ENCODE assay signal across 12 cellular contexts in genomic region chr4:2666722-2667247, GRCh38.
DNase-seq lines count a peak whose midpoint lies in the region; ATAC-seq and FAIRE-seq lines count a peak whose summit lies in the region.
"Had no signal": no experiment of that assay in that cellular context is flagged by ENCODE, and none has a peak within 500 bp of the region (broad histone marks: within the 10 kb centered on the region; RNA-seq: fewer than 3 reads in every experiment).

No MANE protein-coding gene starts in this region.

- H3K4me1 ChIP-seq in BLaER1 (peaks cover 58% of the 10 kb centered on the region), aorta (ENCODE audit: control insufficient read depth in 1 of 2, insufficient read depth in 2 of 2, low read length in 2 of 2) (peaks cover 0 to 3% of the 10 kb centered on the region in 2 donors)

- no peak for ATAC-seq in natural killer cell treated with Interleukin-12 subunit alpha and Interleukin-12 subunit beta and Interleukin-15 and Interleukin-18, amount 100 ng/mL, for 72 hours
- ATAC-seq in aorta (ENCODE audit: low FRiP score), result no peak
- no peak for ATAC-seq in GM21367 (IDR thresholded peaks at IDR 0.05; ENCODE audit: unreplicated experiment)
- ATAC-seq in HG02610 (IDR thresholded peaks at IDR 0.05; ENCODE audit: unreplicated experiment), result no peak

- H3K4me3 Mint-ChIP-seq in activated naive CD8-positive, alpha-beta T cell treated with anti-CD3 and anti-CD28 coated beads for 36 hours, result no peak overlapping the region
- peak overlapping the region; percentile 56 for H3K4me3 Mint-ChIP-seq in natural killer cell treated with Interleukin-12 subunit alpha and Interleukin-12 subunit beta and Interleukin-15 and Interleukin-18, amount 100 ng/mL, for 72 hours

- H3K9ac ChIP-seq in BLaER1, result no peak overlapping the region

- intact Hi-C loops in aorta (cut with DNase I), result loop anchor here in 1 of 2 donors (10.0 kb wide), 1 partner anchor 132 kb away; the partner anchor contains the start of gene FAM193A

- FAIRE-seq in GM18507 (lab: Jason Lieb, UNC), result peak; percentile 67

- H3K4me1 Mint-ChIP-seq in activated naive CD8-positive, alpha-beta T cell treated with anti-CD3 and anti-CD28 coated beads for 36 hours, result peaks cover 13% of the 10 kb centered on the region
- peaks cover 35 to 50% of the 10 kb centered on the region in 2 donors for H3K4me1 Mint-ChIP-seq in natural killer cell treated with Interleukin-12 subunit alpha and Interleukin-12 subunit beta and Interleukin-15 and Interleukin-18, amount 100 ng/mL, for 72 hours (ENCODE audit: low read depth in 2 of 2)

- peaks cover 25% of the 10 kb centered on the region for H3K36me3 Mint-ChIP-seq in activated naive CD8-positive, alpha-beta T cell treated with anti-CD3 and anti-CD28 coated beads for 36 hours
- H3K36me3 Mint-ChIP-seq in natural killer cell treated with Interleukin-12 subunit alpha and Interleukin-12 subunit beta and Interleukin-15 and Interleukin-18, amount 100 ng/mL, for 72 hours, result peaks cover 27% of the 10 kb centered on the region

- H3K9me3 ChIP-seq in BLaER1 (no peaks in the 10 kb centered on the region), aorta (ENCODE audit: control insufficient read depth, low read length) (no peaks in the 10 kb centered on the region)

- H3K36me3 ChIP-seq in BLaER1, result peaks cover 55% of the 10 kb centered on the region
- H3K36me3 ChIP-seq in aorta (ENCODE audit: control insufficient read depth in 1 of 2, insufficient read depth in 2 of 2, low read length in 1 of 2), result peaks cover 0 to 4% of the 10 kb centered on the region in 2 donors

- peaks cover 11% of the 10 kb centered on the region; the same call in 1 of the 2 replicates for H4K20me1 ChIP-seq in BLaER1

- H3K27ac ChIP-seq in BLaER1 (no peak overlapping the region), aorta (ENCODE audit: low read depth in 1 of 2, low read length in 2 of 2) (peak overlapping the region in 1 of 2 donors; percentile 20)

- H3K27me3 ChIP-seq in BLaER1, result no peaks in the 10 kb centered on the region
- H3K27me3 ChIP-seq in aorta (ENCODE audit: control insufficient read depth in 1 of 2, insufficient read depth in 2 of 2, low read length in 1 of 2), result no peaks in the 10 kb centered on the region

- WGBS in aorta, 2 donors, result 95 to 96% methylated on average over 2 of the region's 2 CpGs

- H3K4me2 ChIP-seq in BLaER1, result peak overlapping the region; percentile 68

- DNase-seq in GM18507 (ENCODE audit: extremely low spot score, insufficient read length, low read depth), result no peak
- no peak for DNase-seq in activated naive CD8-positive, alpha-beta T cell treated with anti-CD3 and anti-CD28 coated beads for 36 hours
- no peak for DNase-seq in natural killer cell treated with Interleukin-12 subunit alpha and Interleukin-12 subunit beta and Interleukin-15 and Interleukin-18, amount 100 ng/mL, for 72 hours (ENCODE audit: low spot score)
- no peak for DNase-seq in aorta
- DNase-seq: islet precursor cell, midbrain, SW 1271 had no signal

- no peaks in the 10 kb centered on the region for H3K9me3 Mint-ChIP-seq in activated naive CD8-positive, alpha-beta T cell treated with anti-CD3 and anti-CD28 coated beads for 36 hours
- H3K9me3 Mint-ChIP-seq in natural killer cell treated with Interleukin-12 subunit alpha and Interleukin-12 subunit beta and Interleukin-15 and Interleukin-18, amount 100 ng/mL, for 72 hours, result no peaks in the 10 kb centered on the region
- H3K9me3 Mint-ChIP-seq: activated naive CD4-positive, alpha-beta T cell treated with anti-CD3 and anti-CD28 coated beads, Interleukin-2, amount 50 U/mL, for 72 hours had no signal

- peak overlapping the region; percentile 54 for H3K27ac Mint-ChIP-seq in activated naive CD8-positive, alpha-beta T cell treated with anti-CD3 and anti-CD28 coated beads for 36 hours
- peak overlapping the region; percentile 60 to 74 for H3K27ac Mint-ChIP-seq in natural killer cell treated with Interleukin-12 subunit alpha and Interleukin-12 subunit beta and Interleukin-15 and Interleukin-18, amount 100 ng/mL, for 72 hours
- H3K27ac Mint-ChIP-seq: progenitor cell of endocrine pancreas had no signal

- no peaks in the 10 kb centered on the region for H3K27me3 Mint-ChIP-seq in activated naive CD8-positive, alpha-beta T cell treated with anti-CD3 and anti-CD28 coated beads for 36 hours
- no peaks in the 10 kb centered on the region for H3K27me3 Mint-ChIP-seq in natural killer cell treated with Interleukin-12 subunit alpha and Interleukin-12 subunit beta and Interleukin-15 and Interleukin-18, amount 100 ng/mL, for 72 hours
- H3K27me3 Mint-ChIP-seq: progenitor cell of endocrine pancreas had no signal

- H3K4me3 ChIP-seq in BLaER1 (no peak overlapping the region), aorta (ENCODE audit: low read length in 2 of 2) (no peak overlapping the region)
